ENCODE assay signal across 1 cellular context in the genomic region with DNA sequence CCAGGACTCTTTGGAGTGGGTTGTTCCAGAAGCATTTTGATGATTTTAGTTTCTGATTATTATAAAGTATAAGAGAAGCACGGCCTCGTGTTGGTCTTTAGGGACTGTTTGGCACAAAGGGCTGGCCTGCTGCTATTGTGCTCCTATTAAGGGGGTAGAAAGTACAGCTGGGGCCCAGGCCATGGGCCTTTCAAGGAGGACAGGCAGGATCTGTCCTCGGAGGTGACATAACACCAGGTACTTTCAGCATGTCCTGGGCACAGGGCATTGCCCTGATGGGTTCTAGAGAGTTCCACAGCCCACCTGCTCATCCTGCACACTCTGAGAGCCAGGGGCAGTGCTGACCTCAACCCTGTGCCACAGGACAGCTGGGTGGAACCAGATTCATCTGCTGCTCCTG.
TF ChIP-seq lines count a peak whose summit lies in the region.

No MANE protein-coding gene starts in this region.

TF ChIP-seq in HepG2, 621 proteins besides CTCF, POLR2A, EP300 and RAD21:
- TF ChIP-seq NONO (IDR thresholded peaks at IDR 0.05) (no peak), NONO (CRISPR knock-in tag; conservative IDR thresholded peaks at IDR 0.05) (no peak), HDAC2 (CRISPR knock-in tag; IDR thresholded peaks at IDR 0.05) (no peak), FLYWCH1 (CRISPR knock-in tag; IDR thresholded peaks at IDR 0.05) (no peak), NFYB (CRISPR knock-in tag; IDR thresholded peaks at IDR 0.05) (no peak), PTBP1 (IDR thresholded peaks at IDR 0.05; ENCODE audit: low read depth, low read length, poor library complexity, severe bottlenecking) (no peak)
- TF ChIP-seq, protein P1, sequence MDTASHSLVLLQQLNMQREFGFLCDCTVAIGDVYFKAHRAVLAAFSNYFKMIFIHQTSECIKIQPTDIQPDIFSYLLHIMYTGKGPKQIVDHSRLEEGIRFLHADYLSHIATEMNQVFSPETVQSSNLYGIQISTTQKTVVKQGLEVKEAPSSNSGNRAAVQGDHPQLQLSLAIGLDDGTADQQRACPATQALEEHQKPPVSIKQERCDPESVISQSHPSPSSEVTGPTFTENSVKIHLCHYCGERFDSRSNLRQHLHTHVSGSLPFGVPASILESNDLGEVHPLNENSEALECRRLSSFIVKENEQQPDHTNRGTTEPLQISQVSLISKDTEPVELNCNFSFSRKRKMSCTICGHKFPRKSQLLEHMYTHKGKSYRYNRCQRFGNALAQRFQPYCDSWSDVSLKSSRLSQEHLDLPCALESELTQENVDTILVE (CRISPR knock-in tag; IDR thresholded peaks at IDR 0.05) = no peak
